Comparison of ENCODE assay signal across 10 cellular contexts in the genomic region with DNA sequence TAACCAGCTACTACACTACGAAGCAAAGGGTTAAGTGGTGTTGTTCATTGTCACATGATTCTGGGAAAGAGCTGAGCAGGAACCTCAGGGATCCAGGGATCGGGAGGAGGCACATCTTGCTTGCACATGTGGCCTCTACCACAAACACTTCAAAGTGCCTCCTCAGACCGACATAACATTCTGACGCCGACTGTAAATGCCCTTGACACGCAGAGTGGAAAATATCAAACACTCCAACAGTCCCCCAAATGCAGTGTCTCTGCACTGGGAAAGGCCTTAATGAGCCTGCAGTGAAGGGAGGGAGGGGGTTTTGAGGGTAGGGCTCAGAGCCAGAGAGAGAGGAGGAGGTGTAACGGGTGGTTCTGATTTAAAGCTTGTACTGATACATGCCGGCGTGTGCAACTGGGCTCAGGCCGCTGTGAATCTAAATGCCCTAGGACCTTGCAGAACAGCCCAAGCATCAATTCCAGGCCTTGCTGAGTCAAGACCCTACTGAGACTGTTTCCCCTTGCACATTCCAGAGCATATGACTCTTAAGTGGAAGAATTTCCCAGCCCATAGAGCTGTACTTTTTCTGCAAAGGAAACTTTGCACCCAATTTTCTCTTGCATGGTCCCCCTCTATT.
A peak's percentile ranks its signal among the peaks of the same experiment; 100 is the strongest.
DNase-seq lines count a peak whose midpoint lies in the region; ATAC-seq and TF ChIP-seq lines count a peak whose summit lies in the region.
"Had no signal": no experiment of that assay in that cellular context is flagged by ENCODE, and none has a peak within 500 bp of the region (broad histone marks: within the 10 kb centered on the region; RNA-seq: fewer than 3 reads in every experiment).

No MANE protein-coding gene starts in this region.

- TF ChIP-seq CTCF in chondrocyte (IDR thresholded peaks at IDR 0.05) (no peak), lung (IDR thresholded peaks at IDR 0.05; ENCODE audit: control extremely low read depth, extremely low read depth) (no peak)

- no peak for DNase-seq in Right ventricle myocardium superior
- DNase-seq in cardiac septum (ENCODE audit: low spot score): no peak
- DNase-seq in chondrocyte (ENCODE audit: low spot score): no peak
- DNase-seq in lung (ENCODE audit: low spot score): no peak
- DNase-seq in NCI-H146 (lab: John Stamatoyannopoulos, UW): no peak
- DNase-seq: Kasumi-1 had no signal

- no peak overlapping the region for H3K4me3 ChIP-seq in lung

- peak; percentile 32 for ATAC-seq in Right ventricle myocardium superior (ENCODE audit: poor library complexity)
- ATAC-seq in lung (ENCODE audit: insufficient read depth, low FRiP score): peak; percentile 75
- ATAC-seq in HG02759 (IDR thresholded peaks at IDR 0.05; ENCODE audit: unreplicated experiment): no peak
- ATAC-seq in GM21737 (IDR thresholded peaks at IDR 0.05; ENCODE audit: unreplicated experiment): no peak
- no peak for ATAC-seq in GM21526 (IDR thresholded peaks at IDR 0.05; ENCODE audit: low FRiP score, unreplicated experiment)

- no peaks in the 10 kb centered on the region for H3K27me3 Mint-ChIP-seq in chondrocyte (ENCODE audit: low read depth)

- no peaks in the 10 kb centered on the region for H3K36me3 Mint-ChIP-seq in chondrocyte (ENCODE audit: low read depth)

- H3K9me3 ChIP-seq in lung (ENCODE audit: control insufficient read depth in 2 of 2, insufficient read depth in 1 of 2, low read length in 1 of 2): no peaks in the 10 kb centered on the region

- H3K4me3 Mint-ChIP-seq in chondrocyte (ENCODE audit: unreplicated experiment): peak overlapping the region; percentile 14
- H3K4me3 Mint-ChIP-seq: B cell had no signal

- H3K27me3 ChIP-seq in lung (ENCODE audit: control insufficient read depth, insufficient read depth): no peaks in the 10 kb centered on the region

- peak overlapping the region in 1 of 2 donors; percentile 39 for H3K27ac ChIP-seq in lung (ENCODE audit: low read depth in 1 of 2, low read length in 1 of 2)

- intact Hi-C loops in Right ventricle myocardium superior (cut with DNase I) (no loop called here), cardiac septum (cut with DNase I) (no loop called here)

- peaks cover 2% of the 10 kb centered on the region in 2 donors for H3K4me1 ChIP-seq in lung (ENCODE audit: control insufficient read depth in 2 of 2, insufficient read depth in 2 of 2, low read length in 2 of 2)

- peaks cover 73% of the 10 kb centered on the region for H3K4me1 Mint-ChIP-seq in chondrocyte (ENCODE audit: low read depth)
- H3K4me1 Mint-ChIP-seq: B cell had no signal

- H3K27ac Mint-ChIP-seq in chondrocyte (ENCODE audit: unreplicated experiment): peak overlapping the region; percentile 81
- H3K27ac Mint-ChIP-seq: B cell had no signal

- WGBS in lung, 2 donors: 52 to 79% methylated on average over 10 of the region's 10 CpGs

- H3K36me3 ChIP-seq in lung (ENCODE audit: control insufficient read depth in 2 of 2, insufficient read depth in 2 of 2, low read length in 2 of 2): no peaks in the 10 kb centered on the region

- no peaks in the 10 kb centered on the region for H3K9me3 Mint-ChIP-seq in chondrocyte (ENCODE audit: low read depth)

Comparison
In these comparisons a context has a peak if more than half of its experiments do, and no peak if none do; other contexts are left out.
1. ATAC-seq: peak in Right ventricle myocardium superior (single experiment) and lung (single experiment); none in HG02759 (single experiment), GM21737 (single experiment) and GM21526 (single experiment).